3 cellular contexts compared by ENCODE assay signal in the genomic region with DNA sequence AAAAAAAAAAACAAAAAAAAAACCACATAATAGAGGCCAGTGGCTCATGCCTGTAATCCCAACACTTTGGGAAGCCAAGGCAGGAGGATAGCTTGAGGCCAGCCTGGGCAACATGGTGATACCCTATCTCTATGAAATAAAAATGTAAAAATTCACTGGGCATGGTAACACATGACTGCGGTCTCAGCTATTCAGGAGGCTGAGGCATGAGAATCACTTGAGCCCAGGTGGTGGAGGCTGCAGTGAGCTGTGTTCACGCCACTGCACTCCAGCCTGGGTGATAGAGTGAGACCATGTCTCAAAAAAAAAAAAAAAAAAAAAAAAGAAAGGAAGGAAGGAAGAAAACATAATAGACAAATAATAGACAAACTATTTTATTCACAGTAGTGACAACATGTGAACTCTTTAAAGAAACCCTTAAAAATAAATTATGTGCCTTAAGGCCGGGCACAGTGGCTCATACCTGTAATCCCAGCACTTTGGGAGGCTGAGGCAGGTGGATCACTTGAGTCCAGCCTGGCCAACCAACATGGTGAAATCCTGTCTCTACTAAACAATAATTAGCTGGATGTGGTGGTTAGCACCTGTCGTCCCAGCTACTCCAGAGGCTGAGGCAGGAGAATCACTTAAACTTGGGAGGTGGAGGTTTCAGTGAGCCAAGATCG. TPM values are rescaled to one million over a fixed set of nuclear protein-coding genes. Genes with fewer than 3 reads are reported as not detected.
"Had no signal": no experiment of that assay in that cellular context is flagged by ENCODE, and none has a peak within 500 bp of the region (broad histone marks: within the 10 kb centered on the region; RNA-seq: fewer than 3 reads in every experiment).

No MANE protein-coding gene starts in this region.

RNA-seq across cellular contexts. Expression of gene ACTG2, which starts 11.3 kb away (rescaled TPM):
- total RNA-seq: naive thymus-derived CD4-positive, alpha-beta T cell; natural killer cell; pulmonary artery endothelial cell had no signal
